28 cellular contexts compared by ENCODE assay signal in the genomic region with DNA sequence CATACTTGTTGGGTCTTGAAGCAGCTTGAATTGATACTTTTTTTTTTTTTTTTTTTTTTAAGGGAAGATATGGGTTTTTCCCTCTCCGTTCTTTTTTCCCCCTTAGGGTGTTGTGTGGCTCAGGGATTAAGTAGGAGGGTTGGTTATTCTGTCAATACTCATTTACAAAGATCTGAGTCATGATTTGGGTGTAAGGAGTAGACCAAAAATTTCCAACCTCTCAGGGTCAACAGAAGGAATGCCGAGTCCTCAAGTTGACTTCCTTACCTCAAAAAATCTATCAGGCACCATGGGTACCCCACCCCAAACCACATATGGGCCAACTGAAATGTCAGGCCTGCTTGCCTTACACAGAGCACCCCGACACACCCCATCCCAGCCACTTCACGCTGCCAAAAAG.
DNase-seq lines count a peak whose midpoint lies in the region; ATAC-seq and TF ChIP-seq lines count a peak whose summit lies in the region.
"Had no signal": no experiment of that assay in that cellular context is flagged by ENCODE, and none has a peak within 500 bp of the region (broad histone marks: within the 10 kb centered on the region; RNA-seq: fewer than 3 reads in every experiment).

No MANE protein-coding gene starts in this region.

- H3K27ac ChIP-seq in mammary epithelial cell (ENCODE audit: insufficient read depth, low read depth, low read length) = no peak overlapping the region
- peak overlapping the region; percentile 2 for H3K27ac ChIP-seq in layer of hippocampus (ENCODE audit: low read depth, low read length)
- no peak overlapping the region for H3K27ac ChIP-seq in naive thymus-derived CD4-positive, alpha-beta T cell (ENCODE audit: low read depth, low read length)
- H3K27ac ChIP-seq: adrenal gland, brain microvascular endothelial cell, pancreas, spleen, suprapubic skin had no signal

- H3K9me3 ChIP-seq in mammary epithelial cell (replicated peaks; ENCODE audit: insufficient read depth, low read length) = no peaks in the 10 kb centered on the region
- no peaks in the 10 kb centered on the region for H3K9me3 ChIP-seq in naive thymus-derived CD4-positive, alpha-beta T cell (ENCODE audit: control insufficient read depth in 2 of 3, low read length in 3 of 3)
- H3K9me3 ChIP-seq: adrenal gland, pancreas, spleen, suprapubic skin had no signal

- H3K79me2 ChIP-seq in mammary epithelial cell (ENCODE audit: insufficient read depth, low read length) = no peaks in the 10 kb centered on the region

- ATAC-seq in naive thymus-derived CD4-positive, alpha-beta T cell = no peak
- ATAC-seq in HG02623 (IDR thresholded peaks at IDR 0.05; ENCODE audit: unreplicated experiment) = no peak
- ATAC-seq: activated CD4-positive, CD25-positive, alpha-beta regulatory T cell treated with anti-CD3 and anti-CD28 coated beads, Interleukin-2, amount 50 U/mL, for 24 hours; activated CD8-positive, alpha-beta T cell treated with anti-CD3 and anti-CD28 coated beads, Interleukin-2, amount 10 ng/mL, durations not matched to agents 7 days and 5 days; K562; pancreas; right cardiac atrium; T-cell had no signal

- TF ChIP-seq CTCF in mammary epithelial cell (conservative IDR thresholded peaks at IDR 0.05 in 1 of 2, IDR thresholded peaks at IDR 0.05 in 1 of 2; ENCODE audit: extremely low read depth in 1 of 2, insufficient read depth in 1 of 2, low read depth in 1 of 2, low read length in 2 of 2) = no peak
- no peak for TF ChIP-seq CTCF in MCF 10A (IDR thresholded peaks at IDR 0.05; ENCODE audit: unreplicated experiment)

- POLR2A ChIA-PET in MCF 10A (lab: Yijun Ruan, JAX) = no interaction called here
- POLR2A ChIA-PET in naive thymus-derived CD4-positive, alpha-beta T cell (lab: Charles Lee) = no interaction called here

- peaks cover 15% of the 10 kb centered on the region for H3K36me3 Mint-ChIP-seq in MCF 10A (ENCODE audit: insufficient read depth, unreplicated experiment)
- H3K36me3 Mint-ChIP-seq in naive thymus-derived CD4-positive, alpha-beta T cell = peaks cover 0 to 18% (median 4%) of the 10 kb centered on the region in 5 donors

- H3K27me3 ChIP-seq in mammary epithelial cell (ENCODE audit: insufficient read depth, low read length) (no peaks in the 10 kb centered on the region), layer of hippocampus (ENCODE audit: control insufficient read depth, insufficient read depth, low read length) (no peaks in the 10 kb centered on the region)
- H3K27me3 ChIP-seq in naive thymus-derived CD4-positive, alpha-beta T cell (ENCODE audit: control insufficient read depth in 2 of 2, insufficient read depth in 2 of 2, low read length in 2 of 2) = no peaks in the 10 kb centered on the region
- H3K27me3 ChIP-seq: adrenal gland, brain microvascular endothelial cell, pancreas, spleen, suprapubic skin had no signal

- H3K4me1 ChIP-seq in mammary epithelial cell (ENCODE audit: insufficient read depth, low read length) = peaks cover 24% of the 10 kb centered on the region
- H3K4me1 ChIP-seq in naive thymus-derived CD4-positive, alpha-beta T cell (ENCODE audit: control insufficient read depth in 2 of 2, insufficient read depth in 2 of 2, low read length in 2 of 2) = no peaks in the 10 kb centered on the region
- H3K4me1 ChIP-seq: suprapubic skin had no signal

- DNase-seq in mammary epithelial cell (peak; percentile 57), MCF 10A (ENCODE audit: unreplicated experiment) (no peak), NCI-H226 (peak; percentile 22), NCI-H526 (lab: John Stamatoyannopoulos, UW) (no peak), cerebellar nuclear complex (lab: John Stamatoyannopoulos, UW) (no peak)
- no peak for DNase-seq in naive thymus-derived CD4-positive, alpha-beta T cell
- DNase-seq: activated CD8-positive, alpha-beta T cell treated with anti-CD3 and anti-CD28 coated beads, Interleukin-2, amount 10 ng/mL, durations not matched to agents 7 days and 5 days; activated naive CD4-positive, alpha-beta T cell; adrenal gland; brain microvascular endothelial cell; effector CD8-positive, alpha-beta T cell; GF-D8; glutamatergic neuron; midbrain; NCI-H1436 treated with DMSO at 0.1 percent for 48 hours; NCI-H774; nephron progenitor cell; pancreas; right cardiac atrium; RPMI8226; spleen; T-cell had no signal

- 50% methylated on average over 4 of the region's 4 CpGs for WGBS in mammary epithelial cell (ENCODE audit: low coverage, missing lambda C conversion rate)

- no peaks in the 10 kb centered on the region for H3K9me3 Mint-ChIP-seq in MCF 10A (ENCODE audit: unreplicated experiment)
- H3K9me3 Mint-ChIP-seq in naive thymus-derived CD4-positive, alpha-beta T cell = no peaks in the 10 kb centered on the region
- H3K9me3 Mint-ChIP-seq: nephron progenitor cell, T-cell had no signal

- no peak overlapping the region for H3K27ac Mint-ChIP-seq in MCF 10A (ENCODE audit: low read depth, unreplicated experiment)
- H3K27ac Mint-ChIP-seq in naive thymus-derived CD4-positive, alpha-beta T cell = no peak overlapping the region
- H3K27ac Mint-ChIP-seq: activated CD8-positive, alpha-beta T cell treated with anti-CD3 and anti-CD28 coated beads, Interleukin-2, amount 10 ng/mL, durations not matched to agents 7 days and 5 days; B cell; T-cell had no signal

- H2AFZ ChIP-seq in mammary epithelial cell (ENCODE audit: low read depth, low read length) = no peak overlapping the region

- in situ Hi-C loops in mammary epithelial cell (cut with MboI; ENCODE audit: low sequenced_read_pairs in 2 of 2) = loop anchor here in 1 of 2 donors (10.0 kb wide), 1 partner anchor 70 kb away; no protein-coding TSS in a partner anchor

- no peak overlapping the region for H3K4me2 ChIP-seq in mammary epithelial cell (ENCODE audit: insufficient read depth, low read depth, low read length)

- no peaks in the 10 kb centered on the region for H4K20me1 ChIP-seq in mammary epithelial cell (ENCODE audit: insufficient read depth, low read length)

- no peaks in the 10 kb centered on the region for H3K36me3 ChIP-seq in mammary epithelial cell (ENCODE audit: insufficient read depth, low read length)
- H3K36me3 ChIP-seq in naive thymus-derived CD4-positive, alpha-beta T cell (ENCODE audit: control insufficient read depth in 2 of 3, insufficient read depth in 3 of 3, low read length in 3 of 3) = no peaks in the 10 kb centered on the region
- H3K36me3 ChIP-seq: adrenal gland, brain microvascular endothelial cell, pancreas, spleen, suprapubic skin had no signal

- dilution Hi-C loops in mammary epithelial cell (cut with HindIII; ENCODE audit: low sequenced_read_pairs) = no loop called here

- no peak overlapping the region for H3K4me3 ChIP-seq in mammary epithelial cell (replicated peaks in 1 of 3; ENCODE audit: insufficient read depth in 1 of 3, low read depth in 2 of 3, low read length in 3 of 3)
- no peak overlapping the region for H3K4me3 ChIP-seq in naive thymus-derived CD4-positive, alpha-beta T cell (ENCODE audit: low read length)
- H3K4me3 ChIP-seq: adrenal gland, K562, pancreas, spleen, suprapubic skin had no signal

- BruUV-seq in mammary epithelial cell (replicated peaks; lab: Mats Ljungman, UMichigan) (no TSS peak), MCF 10A (replicated peaks; lab: Mats Ljungman, UMichigan) (no TSS peak)

- H3K9ac ChIP-seq in mammary epithelial cell (ENCODE audit: insufficient read depth, low read length) = no peak overlapping the region

- CTCF ChIA-PET in mammary epithelial cell (lab: Charles Lee; ENCODE audit: low non-redundant PET) = no interaction called here
- CTCF ChIA-PET in MCF 10A (lab: Yijun Ruan, JAX) = interaction anchor here (1.0 kb wide), 1 partner anchor 158 kb away, joined by 3 read pairs; no protein-coding TSS in a partner anchor
- CTCF ChIA-PET in naive thymus-derived CD4-positive, alpha-beta T cell (lab: Charles Lee) = interaction anchor here (0.7 to 1.5 kb wide), 3 partner anchors 12 to 271 kb away, joined by 3 to 4 read pairs (median 3); no protein-coding TSS in a partner anchor

- intact Hi-C loops in mammary epithelial cell (cut with micrococcal nuclease) (no loop called here), MCF 10A (cut with micrococcal nuclease) (loop anchor here (5.0 kb wide), 1 partner anchor 272 kb away; no protein-coding TSS in a partner anchor)
- intact Hi-C loops in naive thymus-derived CD4-positive, alpha-beta T cell (cut with micrococcal nuclease) = loop anchor here in 1 of 2 donors (1.0 kb wide), 1 partner anchor 271 kb away; no protein-coding TSS in a partner anchor

- peaks cover 23% of the 10 kb centered on the region for H3K4me1 Mint-ChIP-seq in MCF 10A (ENCODE audit: insufficient read depth, unreplicated experiment)
- H3K4me1 Mint-ChIP-seq in naive thymus-derived CD4-positive, alpha-beta T cell = peaks cover 9 to 16% (median 13%) of the 10 kb centered on the region in 7 donors

- no peak overlapping the region for H3K4me3 Mint-ChIP-seq in MCF 10A (ENCODE audit: unreplicated experiment)
- no peak overlapping the region for H3K4me3 Mint-ChIP-seq in naive thymus-derived CD4-positive, alpha-beta T cell
- H3K4me3 Mint-ChIP-seq: activated CD8-positive, alpha-beta T cell treated with anti-CD3 and anti-CD28 coated beads, Interleukin-2, amount 10 ng/mL, durations not matched to agents 7 days and 5 days; B cell; nephron progenitor cell; T-cell had no signal

- H3K27me3 Mint-ChIP-seq in MCF 10A (ENCODE audit: insufficient read depth, unreplicated experiment) = no peaks in the 10 kb centered on the region
- no peaks in the 10 kb centered on the region for H3K27me3 Mint-ChIP-seq in naive thymus-derived CD4-positive, alpha-beta T cell
- H3K27me3 Mint-ChIP-seq: B cell, T-cell had no signal

Comparison
In these comparisons a context has a peak if more than half of its experiments do, and no peak if none do; other contexts are left out.
1. DNase-seq: peak in mammary epithelial cell (single experiment) and NCI-H226 (single experiment); none in MCF 10A (single experiment), NCI-H526 (0 of 2), naive thymus-derived CD4-positive, alpha-beta T cell (0 of 9) and cerebellar nuclear complex (0 of 2).